1 cellular context compared by ENCODE assay signal in the genomic region with DNA sequence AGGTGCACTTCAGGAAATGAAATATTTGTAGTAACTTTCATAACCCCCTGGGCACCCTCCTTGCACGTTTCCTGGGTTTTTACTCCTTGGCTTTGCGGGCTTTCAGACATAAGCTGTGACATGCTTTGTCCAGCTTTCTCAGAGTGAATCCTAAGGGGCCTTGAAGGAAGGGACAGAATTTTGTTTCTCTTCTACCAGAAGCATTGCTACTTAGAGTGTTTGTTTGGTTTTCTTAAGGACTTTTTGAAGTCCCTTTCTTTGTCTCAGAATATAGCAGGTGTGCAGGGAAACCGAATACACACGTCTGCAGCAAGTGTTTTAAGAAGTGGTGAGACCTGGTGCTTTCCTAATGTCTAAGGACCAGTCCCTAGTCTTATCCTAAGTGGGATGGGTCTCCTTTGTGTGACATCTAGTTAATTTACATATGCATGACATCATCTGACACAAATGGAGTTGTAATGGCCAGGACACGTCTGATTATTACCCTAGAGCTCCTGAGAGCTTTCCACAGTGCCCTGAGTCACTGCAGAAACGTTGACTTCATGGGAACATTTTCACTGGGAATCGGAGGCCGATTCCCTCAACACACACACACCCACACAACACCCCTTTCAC.
TF ChIP-seq lines count a peak whose summit lies in the region.

No MANE protein-coding gene starts in this region.

TF ChIP-seq in GM23338, 12 proteins besides CTCF, POLR2A, EP300 and RAD21 (continued from another document):
- TF ChIP-seq, protein P1, sequence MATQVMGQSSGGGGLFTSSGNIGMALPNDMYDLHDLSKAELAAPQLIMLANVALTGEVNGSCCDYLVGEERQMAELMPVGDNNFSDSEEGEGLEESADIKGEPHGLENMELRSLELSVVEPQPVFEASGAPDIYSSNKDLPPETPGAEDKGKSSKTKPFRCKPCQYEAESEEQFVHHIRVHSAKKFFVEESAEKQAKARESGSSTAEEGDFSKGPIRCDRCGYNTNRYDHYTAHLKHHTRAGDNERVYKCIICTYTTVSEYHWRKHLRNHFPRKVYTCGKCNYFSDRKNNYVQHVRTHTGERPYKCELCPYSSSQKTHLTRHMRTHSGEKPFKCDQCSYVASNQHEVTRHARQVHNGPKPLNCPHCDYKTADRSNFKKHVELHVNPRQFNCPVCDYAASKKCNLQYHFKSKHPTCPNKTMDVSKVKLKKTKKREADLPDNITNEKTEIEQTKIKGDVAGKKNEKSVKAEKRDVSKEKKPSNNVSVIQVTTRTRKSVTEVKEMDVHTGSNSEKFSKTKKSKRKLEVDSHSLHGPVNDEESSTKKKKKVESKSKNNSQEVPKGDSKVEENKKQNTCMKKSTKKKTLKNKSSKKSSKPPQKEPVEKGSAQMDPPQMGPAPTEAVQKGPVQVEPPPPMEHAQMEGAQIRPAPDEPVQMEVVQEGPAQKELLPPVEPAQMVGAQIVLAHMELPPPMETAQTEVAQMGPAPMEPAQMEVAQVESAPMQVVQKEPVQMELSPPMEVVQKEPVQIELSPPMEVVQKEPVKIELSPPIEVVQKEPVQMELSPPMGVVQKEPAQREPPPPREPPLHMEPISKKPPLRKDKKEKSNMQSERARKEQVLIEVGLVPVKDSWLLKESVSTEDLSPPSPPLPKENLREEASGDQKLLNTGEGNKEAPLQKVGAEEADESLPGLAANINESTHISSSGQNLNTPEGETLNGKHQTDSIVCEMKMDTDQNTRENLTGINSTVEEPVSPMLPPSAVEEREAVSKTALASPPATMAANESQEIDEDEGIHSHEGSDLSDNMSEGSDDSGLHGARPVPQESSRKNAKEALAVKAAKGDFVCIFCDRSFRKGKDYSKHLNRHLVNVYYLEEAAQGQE (IDR thresholded peaks at IDR 0.05; ENCODE audit: unreplicated experiment), result no peak
